11 cellular contexts compared by ENCODE assay signal in genomic region chr9:94085062-94085639, GRCh38. TPM values are rescaled to one million over a fixed set of nuclear protein-coding genes. Genes with fewer than 3 reads are reported as not detected.
DNase-seq lines count a peak whose midpoint lies in the region; ATAC-seq and TF ChIP-seq lines count a peak whose summit lies in the region.
"Had no signal": no experiment of that assay in that cellular context is flagged by ENCODE, and none has a peak within 500 bp of the region (broad histone marks: within the 10 kb centered on the region; RNA-seq: fewer than 3 reads in every experiment).

No MANE protein-coding gene starts in this region.

- no peak for ATAC-seq in GM19395 (IDR thresholded peaks at IDR 0.05; ENCODE audit: unreplicated experiment)

- no peaks in the 10 kb centered on the region for H3K27me3 Mint-ChIP-seq in nephron (ENCODE audit: low read depth)
- no peaks in the 10 kb centered on the region for H3K27me3 Mint-ChIP-seq in endothelial cell (ENCODE audit: unreplicated experiment)

- H3K4me1 Mint-ChIP-seq in nephron (peaks cover 48% of the 10 kb centered on the region), endothelial cell (ENCODE audit: unreplicated experiment) (no peaks in the 10 kb centered on the region)

- H3K4me3 Mint-ChIP-seq in nephron, result peak overlapping the region in 1 of 3 experiments; percentile 2
- no peak overlapping the region for H3K4me3 Mint-ChIP-seq in endothelial cell (ENCODE audit: unreplicated experiment)
- H3K4me3 Mint-ChIP-seq: T-helper 1 cell treated with Interleukin-12 subunit alpha and Interleukin-12 subunit beta and Interleukin-4 antibody, amounts not matched to agents 30 μg/mL and 1 μg/mL, for 36 hours had no signal

- DNase-seq in ELF-1 (ENCODE audit: low read depth, low spot score), result peak; percentile 57
- peak; percentile 38 for DNase-seq in NCI-H226
- peak; percentile 10 for DNase-seq in dermis blood vessel endothelial cell
- no peak for DNase-seq in C1 segment of cervical spinal cord (lab: John Stamatoyannopoulos, UW)
- DNase-seq in cerebellar nuclear complex (lab: John Stamatoyannopoulos, UW), result no peak
- no peak for DNase-seq in endothelial cell (ENCODE audit: low spot score)
- DNase-seq: activated CD8-positive, alpha-beta memory T cell treated with anti-CD3 and anti-CD28 coated beads for 24 hours; NCI-H748 treated with DMSO at 0.1 percent for 48 hours had no signal

- TF ChIP-seq CTCF in nephron (IDR thresholded peaks at IDR 0.05; ENCODE audit: unreplicated experiment in 3 of 3) (no peak), endothelial cell (IDR thresholded peaks at IDR 0.05; ENCODE audit: unreplicated experiment) (no peak)

- no peaks in the 10 kb centered on the region for H3K9me3 Mint-ChIP-seq in nephron
- H3K9me3 Mint-ChIP-seq in endothelial cell (ENCODE audit: unreplicated experiment), result no peaks in the 10 kb centered on the region
- H3K9me3 Mint-ChIP-seq: T-helper 1 cell treated with Interleukin-12 subunit alpha and Interleukin-12 subunit beta and Interleukin-4 antibody, amounts not matched to agents 30 μg/mL and 1 μg/mL, for 36 hours had no signal

- H3K27ac Mint-ChIP-seq in nephron, result peak overlapping the region in 2 of 3 experiments; percentile 60 to 65
- no peak overlapping the region for H3K27ac Mint-ChIP-seq in endothelial cell (ENCODE audit: unreplicated experiment)
- H3K27ac Mint-ChIP-seq: T-helper 1 cell treated with Interleukin-12 subunit alpha and Interleukin-12 subunit beta and Interleukin-4 antibody, amounts not matched to agents 30 μg/mL and 1 μg/mL, for 36 hours had no signal

- H3K36me3 Mint-ChIP-seq in nephron (ENCODE audit: low read depth), result peaks cover 10% of the 10 kb centered on the region
- no peaks in the 10 kb centered on the region for H3K36me3 Mint-ChIP-seq in endothelial cell (ENCODE audit: low read depth, unreplicated experiment)

RNA-seq across cellular contexts. Expression of gene PTPDC1, which starts 0.9 kb away (rescaled TPM):
- total RNA-seq in dermis blood vessel endothelial cell, result 5.9 and 7.0 TPM in 2 replicates
- total RNA-seq in endothelial cell (ENCODE audit: unreplicated experiment), result 7.4 TPM

Comparison
In these comparisons a context has a peak if more than half of its experiments do, and no peak if none do; other contexts are left out.
1. DNase-seq: peak in ELF-1 (single experiment), NCI-H226 (single experiment) and dermis blood vessel endothelial cell (single experiment); none in C1 segment of cervical spinal cord (0 of 14), cerebellar nuclear complex (0 of 2) and endothelial cell (single experiment).